ENCODE assay signal across 2 cellular contexts in the genomic region with DNA sequence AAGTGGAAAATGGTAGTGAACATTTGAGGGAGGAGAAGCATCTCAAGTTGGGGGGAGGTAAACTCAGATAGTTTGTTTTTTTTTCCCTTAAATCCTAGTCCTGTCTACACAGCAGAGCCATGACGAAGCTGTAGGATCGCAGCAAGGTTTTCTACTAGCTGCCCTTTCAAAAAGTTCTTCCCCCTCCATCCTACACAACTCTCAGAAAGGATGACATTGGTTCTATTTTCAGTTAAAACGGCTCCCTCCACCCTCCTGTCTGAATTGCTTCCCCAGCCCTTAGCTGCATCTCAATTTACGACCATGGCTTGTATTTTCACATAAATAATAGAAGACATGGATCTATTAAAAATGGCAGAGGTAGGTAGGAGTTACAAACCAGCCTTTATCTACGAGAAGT.
TF ChIP-seq lines count a peak whose summit lies in the region.

No MANE protein-coding gene starts in this region.

TF ChIP-seq in HepG2, 621 proteins besides CTCF, POLR2A, EP300 and RAD21 (continues in another document):
- no peak for TF ChIP-seq ZKSCAN8 (CRISPR knock-in tag; IDR thresholded peaks at IDR 0.05; ENCODE audit: borderline replicate concordance)
- no peak for TF ChIP-seq TAF1 (CRISPR knock-in tag; IDR thresholded peaks at IDR 0.05)
- TF ChIP-seq NFE2 (CRISPR knock-in tag; IDR thresholded peaks at IDR 0.05) = no peak
- TF ChIP-seq, protein P1, sequence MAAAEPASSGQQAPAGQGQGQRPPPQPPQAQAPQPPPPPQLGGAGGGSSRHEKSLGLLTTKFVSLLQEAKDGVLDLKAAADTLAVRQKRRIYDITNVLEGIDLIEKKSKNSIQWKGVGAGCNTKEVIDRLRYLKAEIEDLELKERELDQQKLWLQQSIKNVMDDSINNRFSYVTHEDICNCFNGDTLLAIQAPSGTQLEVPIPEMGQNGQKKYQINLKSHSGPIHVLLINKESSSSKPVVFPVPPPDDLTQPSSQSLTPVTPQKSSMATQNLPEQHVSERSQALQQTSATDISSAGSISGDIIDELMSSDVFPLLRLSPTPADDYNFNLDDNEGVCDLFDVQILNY (CRISPR knock-in tag; conservative IDR thresholded peaks at IDR 0.05) = no peak
- TF ChIP-seq, protein P2, sequence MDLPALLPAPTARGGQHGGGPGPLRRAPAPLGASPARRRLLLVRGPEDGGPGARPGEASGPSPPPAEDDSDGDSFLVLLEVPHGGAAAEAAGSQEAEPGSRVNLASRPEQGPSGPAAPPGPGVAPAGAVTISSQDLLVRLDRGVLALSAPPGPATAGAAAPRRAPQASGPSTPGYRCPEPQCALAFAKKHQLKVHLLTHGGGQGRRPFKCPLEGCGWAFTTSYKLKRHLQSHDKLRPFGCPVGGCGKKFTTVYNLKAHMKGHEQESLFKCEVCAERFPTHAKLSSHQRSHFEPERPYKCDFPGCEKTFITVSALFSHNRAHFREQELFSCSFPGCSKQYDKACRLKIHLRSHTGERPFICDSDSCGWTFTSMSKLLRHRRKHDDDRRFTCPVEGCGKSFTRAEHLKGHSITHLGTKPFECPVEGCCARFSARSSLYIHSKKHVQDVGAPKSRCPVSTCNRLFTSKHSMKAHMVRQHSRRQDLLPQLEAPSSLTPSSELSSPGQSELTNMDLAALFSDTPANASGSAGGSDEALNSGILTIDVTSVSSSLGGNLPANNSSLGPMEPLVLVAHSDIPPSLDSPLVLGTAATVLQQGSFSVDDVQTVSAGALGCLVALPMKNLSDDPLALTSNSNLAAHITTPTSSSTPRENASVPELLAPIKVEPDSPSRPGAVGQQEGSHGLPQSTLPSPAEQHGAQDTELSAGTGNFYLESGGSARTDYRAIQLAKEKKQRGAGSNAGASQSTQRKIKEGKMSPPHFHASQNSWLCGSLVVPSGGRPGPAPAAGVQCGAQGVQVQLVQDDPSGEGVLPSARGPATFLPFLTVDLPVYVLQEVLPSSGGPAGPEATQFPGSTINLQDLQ (CRISPR knock-in tag; IDR thresholded peaks at IDR 0.05) = no peak
- TF ChIP-seq, protein P3, sequence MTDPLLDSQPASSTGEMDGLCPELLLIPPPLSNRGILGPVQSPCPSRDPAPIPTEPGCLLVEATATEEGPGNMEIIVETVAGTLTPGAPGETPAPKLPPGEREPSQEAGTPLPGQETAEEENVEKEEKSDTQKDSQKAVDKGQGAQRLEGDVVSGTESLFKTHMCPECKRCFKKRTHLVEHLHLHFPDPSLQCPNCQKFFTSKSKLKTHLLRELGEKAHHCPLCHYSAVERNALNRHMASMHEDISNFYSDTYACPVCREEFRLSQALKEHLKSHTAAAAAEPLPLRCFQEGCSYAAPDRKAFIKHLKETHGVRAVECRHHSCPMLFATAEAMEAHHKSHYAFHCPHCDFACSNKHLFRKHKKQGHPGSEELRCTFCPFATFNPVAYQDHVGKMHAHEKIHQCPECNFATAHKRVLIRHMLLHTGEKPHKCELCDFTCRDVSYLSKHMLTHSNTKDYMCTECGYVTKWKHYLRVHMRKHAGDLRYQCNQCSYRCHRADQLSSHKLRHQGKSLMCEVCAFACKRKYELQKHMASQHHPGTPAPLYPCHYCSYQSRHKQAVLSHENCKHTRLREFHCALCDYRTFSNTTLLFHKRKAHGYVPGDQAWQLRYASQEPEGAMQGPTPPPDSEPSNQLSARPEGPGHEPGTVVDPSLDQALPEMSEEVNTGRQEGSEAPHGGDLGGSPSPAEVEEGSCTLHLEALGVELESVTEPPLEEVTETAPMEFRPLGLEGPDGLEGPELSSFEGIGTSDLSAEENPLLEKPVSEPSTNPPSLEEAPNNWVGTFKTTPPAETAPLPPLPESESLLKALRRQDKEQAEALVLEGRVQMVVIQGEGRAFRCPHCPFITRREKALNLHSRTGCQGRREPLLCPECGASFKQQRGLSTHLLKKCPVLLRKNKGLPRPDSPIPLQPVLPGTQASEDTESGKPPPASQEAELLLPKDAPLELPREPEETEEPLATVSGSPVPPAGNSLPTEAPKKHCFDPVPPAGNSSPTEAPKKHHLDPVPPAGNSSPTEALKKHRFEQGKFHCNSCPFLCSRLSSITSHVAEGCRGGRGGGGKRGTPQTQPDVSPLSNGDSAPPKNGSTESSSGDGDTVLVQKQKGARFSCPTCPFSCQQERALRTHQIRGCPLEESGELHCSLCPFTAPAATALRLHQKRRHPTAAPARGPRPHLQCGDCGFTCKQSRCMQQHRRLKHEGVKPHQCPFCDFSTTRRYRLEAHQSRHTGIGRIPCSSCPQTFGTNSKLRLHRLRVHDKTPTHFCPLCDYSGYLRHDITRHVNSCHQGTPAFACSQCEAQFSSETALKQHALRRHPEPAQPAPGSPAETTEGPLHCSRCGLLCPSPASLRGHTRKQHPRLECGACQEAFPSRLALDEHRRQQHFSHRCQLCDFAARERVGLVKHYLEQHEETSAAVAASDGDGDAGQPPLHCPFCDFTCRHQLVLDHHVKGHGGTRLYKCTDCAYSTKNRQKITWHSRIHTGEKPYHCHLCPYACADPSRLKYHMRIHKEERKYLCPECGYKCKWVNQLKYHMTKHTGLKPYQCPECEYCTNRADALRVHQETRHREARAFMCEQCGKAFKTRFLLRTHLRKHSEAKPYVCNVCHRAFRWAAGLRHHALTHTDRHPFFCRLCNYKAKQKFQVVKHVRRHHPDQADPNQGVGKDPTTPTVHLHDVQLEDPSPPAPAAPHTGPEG (CRISPR knock-in tag; IDR thresholded peaks at IDR 0.05) = no peak
- TF ChIP-seq ZBTB21 (CRISPR knock-in tag; IDR thresholded peaks at IDR 0.05) = no peak
- TF ChIP-seq ZNF567 (CRISPR knock-in tag; IDR thresholded peaks at IDR 0.05; ENCODE audit: borderline replicate concordance) = no peak
- no peak for TF ChIP-seq JUNB (CRISPR knock-in tag; IDR thresholded peaks at IDR 0.05; ENCODE audit: borderline replicate concordance)
- TF ChIP-seq, protein P4, sequence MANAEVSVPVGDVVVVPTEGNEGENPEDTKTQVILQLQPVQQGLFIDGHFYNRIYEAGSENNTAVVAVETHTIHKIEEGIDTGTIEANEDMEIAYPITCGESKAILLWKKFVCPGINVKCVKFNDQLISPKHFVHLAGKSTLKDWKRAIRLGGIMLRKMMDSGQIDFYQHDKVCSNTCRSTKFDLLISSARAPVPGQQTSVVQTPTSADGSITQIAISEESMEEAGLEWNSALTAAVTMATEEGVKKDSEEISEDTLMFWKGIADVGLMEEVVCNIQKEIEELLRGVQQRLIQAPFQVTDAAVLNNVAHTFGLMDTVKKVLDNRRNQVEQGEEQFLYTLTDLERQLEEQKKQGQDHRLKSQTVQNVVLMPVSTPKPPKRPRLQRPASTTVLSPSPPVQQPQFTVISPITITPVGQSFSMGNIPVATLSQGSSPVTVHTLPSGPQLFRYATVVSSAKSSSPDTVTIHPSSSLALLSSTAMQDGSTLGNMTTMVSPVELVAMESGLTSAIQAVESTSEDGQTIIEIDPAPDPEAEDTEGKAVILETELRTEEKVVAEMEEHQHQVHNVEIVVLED (CRISPR knock-in tag; IDR thresholded peaks at IDR 0.05; ENCODE audit: borderline replicate concordance) = no peak

TF ChIP-seq in GM12878, 131 proteins besides CTCF, POLR2A, EP300 and RAD21:
- TF ChIP-seq, protein P5, sequence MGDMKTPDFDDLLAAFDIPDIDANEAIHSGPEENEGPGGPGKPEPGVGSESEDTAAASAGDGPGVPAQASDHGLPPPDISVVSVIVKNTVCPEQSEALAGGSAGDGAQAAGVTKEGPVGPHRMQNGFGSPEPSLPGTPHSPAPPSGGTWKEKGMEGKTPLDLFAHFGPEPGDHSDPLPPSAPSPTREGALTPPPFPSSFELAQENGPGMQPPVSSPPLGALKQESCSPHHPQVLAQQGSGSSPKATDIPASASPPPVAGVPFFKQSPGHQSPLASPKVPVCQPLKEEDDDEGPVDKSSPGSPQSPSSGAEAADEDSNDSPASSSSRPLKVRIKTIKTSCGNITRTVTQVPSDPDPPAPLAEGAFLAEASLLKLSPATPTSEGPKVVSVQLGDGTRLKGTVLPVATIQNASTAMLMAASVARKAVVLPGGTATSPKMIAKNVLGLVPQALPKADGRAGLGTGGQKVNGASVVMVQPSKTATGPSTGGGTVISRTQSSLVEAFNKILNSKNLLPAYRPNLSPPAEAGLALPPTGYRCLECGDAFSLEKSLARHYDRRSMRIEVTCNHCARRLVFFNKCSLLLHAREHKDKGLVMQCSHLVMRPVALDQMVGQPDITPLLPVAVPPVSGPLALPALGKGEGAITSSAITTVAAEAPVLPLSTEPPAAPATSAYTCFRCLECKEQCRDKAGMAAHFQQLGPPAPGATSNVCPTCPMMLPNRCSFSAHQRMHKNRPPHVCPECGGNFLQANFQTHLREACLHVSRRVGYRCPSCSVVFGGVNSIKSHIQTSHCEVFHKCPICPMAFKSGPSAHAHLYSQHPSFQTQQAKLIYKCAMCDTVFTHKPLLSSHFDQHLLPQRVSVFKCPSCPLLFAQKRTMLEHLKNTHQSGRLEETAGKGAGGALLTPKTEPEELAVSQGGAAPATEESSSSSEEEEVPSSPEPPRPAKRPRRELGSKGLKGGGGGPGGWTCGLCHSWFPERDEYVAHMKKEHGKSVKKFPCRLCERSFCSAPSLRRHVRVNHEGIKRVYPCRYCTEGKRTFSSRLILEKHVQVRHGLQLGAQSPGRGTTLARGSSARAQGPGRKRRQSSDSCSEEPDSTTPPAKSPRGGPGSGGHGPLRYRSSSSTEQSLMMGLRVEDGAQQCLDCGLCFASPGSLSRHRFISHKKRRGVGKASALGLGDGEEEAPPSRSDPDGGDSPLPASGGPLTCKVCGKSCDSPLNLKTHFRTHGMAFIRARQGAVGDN (IDR thresholded peaks at IDR 0.05) = no peak
- TF ChIP-seq GABPA (IDR thresholded peaks at IDR 0.05; ENCODE audit: low read depth) (no peak), EED (IDR thresholded peaks at IDR 0.05; ENCODE audit: low read depth) (no peak), STAT3 (IDR thresholded peaks at IDR 0.05; ENCODE audit: low read depth, low read length) (no peak), NFIC (IDR thresholded peaks at IDR 0.05; ENCODE audit: low read depth, low read length) (no peak), YY1 (IDR thresholded peaks at IDR 0.05; ENCODE audit: low read depth, low read length) (no peak), IKZF2 (IDR thresholded peaks at IDR 0.05) (no peak), MTA3 (IDR thresholded peaks at IDR 0.05; ENCODE audit: borderline replicate concordance, low read length) (no peak), RELA (IDR thresholded peaks at IDR 0.05; ENCODE audit: borderline replicate concordance, partially characterized antibody) (no peak)
